ENCODE assay signal across 1 cellular context in the genomic region with DNA sequence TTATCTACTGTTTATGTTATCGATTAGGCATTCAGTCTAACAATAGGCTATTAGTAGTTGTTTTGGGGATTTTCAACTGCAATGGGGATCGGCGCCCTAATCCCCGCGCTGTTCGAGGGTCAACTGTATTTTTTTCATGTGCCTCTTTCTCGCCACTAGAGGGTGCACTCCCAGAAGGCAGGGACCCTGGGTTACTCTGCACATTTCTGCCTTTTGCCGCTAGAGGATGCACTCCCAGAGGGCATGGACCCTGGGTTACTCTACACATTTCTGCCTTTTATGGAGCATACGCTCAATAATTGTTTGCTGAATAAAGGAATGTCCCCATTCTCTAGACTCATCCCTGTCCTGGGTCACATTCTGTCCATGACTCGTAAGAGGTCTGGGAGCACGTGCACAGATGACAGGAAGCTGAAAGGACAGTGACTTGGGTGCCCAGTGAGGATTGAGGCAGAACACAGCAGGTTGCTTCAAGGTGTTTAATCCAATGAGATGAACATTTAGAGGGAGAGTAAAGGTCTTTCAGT.
A peak's percentile ranks its signal among the peaks of the same experiment; 100 is the strongest.
TF ChIP-seq lines count a peak whose summit lies in the region.

No MANE protein-coding gene starts in this region.

TF ChIP-seq in IMR-90, 13 proteins besides CTCF, POLR2A, EP300 and RAD21:
- TF ChIP-seq MXI1 (IDR thresholded peaks at IDR 0.05; ENCODE audit: borderline replicate concordance, low read depth, low read length): no peak
- peak; percentile 72 for TF ChIP-seq SMC3 (IDR thresholded peaks at IDR 0.05; ENCODE audit: low read depth, low read length)
